Comparison of ENCODE assay signal across 8 cellular contexts in genomic region chr17:69414408-69415274, GRCh38. TPM values are rescaled to one million over a fixed set of nuclear protein-coding genes. Genes with fewer than 3 reads are reported as not detected.
A peak's percentile ranks its signal among the peaks of the same experiment; 100 is the strongest.
DNase-seq lines count a peak whose midpoint lies in the region; ATAC-seq and TF ChIP-seq lines count a peak whose summit lies in the region.

Gene MAP2K6, plus strand, starts transcription at chr17:69414697. Its CDS starts 288 bp downstream, at chr17:69414985.

- DNase-seq in 8988T, result peak; percentile 31
- peak; percentile 48 for DNase-seq in NCI-H2171 (lab: John Stamatoyannopoulos, UW)
- DNase-seq in colonic mucosa, result peak; percentile 89
- DNase-seq in left colon, result peak; percentile 86 to 92
- peak; percentile 81 for DNase-seq in stimulated activated CD4-positive, alpha-beta T cell treated with anti-CD3 and anti-CD28 coated beads, Interleukin-1b, Interleukin-23, amount 100 ng/mL, for 48 hours

- intact Hi-C loops in colonic mucosa (cut with DNase I), result loop anchor here (5.0 kb wide), 1 partner anchor 93 kb away; no protein-coding TSS in a partner anchor
- intact Hi-C loops in left colon (cut with DNase I, micrococcal nuclease), result no loop called here

- H3K9me3 ChIP-seq in colonic mucosa, result no peaks in the 10 kb centered on the region

- no peaks in the 10 kb centered on the region for H3K27me3 ChIP-seq in colonic mucosa

- no peak for TF ChIP-seq CTCF in colonic mucosa (IDR thresholded peaks at IDR 0.05)

- H3K27ac ChIP-seq in colonic mucosa, result peak within 1 kb of the TSS; percentile 40

- H3K9ac ChIP-seq in colonic mucosa (ENCODE audit: low read depth in 2 of 2, low read length in 2 of 2), result peak within 1 kb of the TSS; percentile 54 to 85

- peak; percentile 90 for ATAC-seq in GM18508 (IDR thresholded peaks at IDR 0.05; ENCODE audit: insufficient read depth, unreplicated experiment)
- peak; percentile 97 for ATAC-seq in HG02973 (IDR thresholded peaks at IDR 0.05; ENCODE audit: unreplicated experiment)
- peak; percentile 99 for ATAC-seq in activated CD4-positive, CD25-positive, alpha-beta regulatory T cell treated with anti-CD3 and anti-CD28 coated beads, Interleukin-2, amount 50 U/mL, for 24 hours
- ATAC-seq in left colon, result peak; percentile 90

- H3K36me3 ChIP-seq in colonic mucosa, result no peaks in the 10 kb centered on the region

- peak within 1 kb of the TSS; percentile 57 for H3K4me3 ChIP-seq in colonic mucosa

- peaks cover 8% of the 10 kb centered on the region for H3K4me1 ChIP-seq in colonic mucosa

RNA-seq across cellular contexts. Expression of gene MAP2K6, which starts in this region (rescaled TPM):
- total RNA-seq in colonic mucosa (10 to 100 TPM; 59.0 to 83.3 TPM), left colon (100 to 1,000 TPM in 1 of 2 donors, 10 to 100 TPM in 1; 58.4 to 128 TPM)

Comparison
In these comparisons a context has a peak if more than half of its experiments do, and no peak if none do; other contexts are left out.
1. Peak in every context shown above with its lines: DNase-seq, ATAC-seq, H3K4me3 ChIP-seq and H3K27ac ChIP-seq.
2. DNase-seq: peak in every context shown above with its lines; median percentile 89 in colonic mucosa; 89 in left colon; 81 in stimulated activated CD4-positive, alpha-beta T cell treated with anti-CD3 and anti-CD28 coated beads, Interleukin-1b, Interleukin-23, amount 100 ng/mL, for 48 hours; 48 in NCI-H2171; 31 in 8988T.